In the genomic region with DNA sequence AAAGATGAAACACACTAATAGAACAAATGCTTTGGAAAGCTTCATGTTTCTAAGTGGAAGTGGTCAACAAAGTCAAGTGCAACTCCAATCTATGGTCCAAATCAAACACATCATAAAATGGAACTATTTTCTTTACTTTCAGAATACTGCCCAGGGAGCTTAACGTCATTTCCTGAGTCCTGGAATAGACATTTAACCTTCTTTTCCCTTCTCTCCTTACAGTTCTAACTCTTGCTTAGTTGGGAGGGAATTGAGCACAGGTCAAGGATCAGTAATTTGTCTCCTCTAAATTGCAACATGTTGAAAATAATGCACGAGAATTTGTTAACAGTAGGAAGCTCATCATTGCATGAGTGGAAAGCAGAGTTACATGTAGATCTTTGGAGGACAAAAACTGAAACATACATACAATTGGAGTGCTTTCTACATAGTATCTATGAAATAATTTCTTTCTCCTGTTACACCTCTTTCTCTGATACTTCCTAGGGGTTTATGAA, we compare ENCODE assay signal across 16 cellular contexts.
A peak's percentile ranks its signal among the peaks of the same experiment; 100 is the strongest.
DNase-seq lines count a peak whose midpoint lies in the region; ATAC-seq and TF ChIP-seq lines count a peak whose summit lies in the region.
"Had no signal": no experiment of that assay in that cellular context is flagged by ENCODE, and none has a peak within 500 bp of the region (broad histone marks: within the 10 kb centered on the region; RNA-seq: fewer than 3 reads in every experiment).

No MANE protein-coding gene starts in this region.

- H3K27me3 ChIP-seq in muscle layer of duodenum (ENCODE audit: low read depth, low read length), result no peaks in the 10 kb centered on the region
- H3K27me3 ChIP-seq in tibial nerve, result no peaks in the 10 kb centered on the region
- H3K27me3 ChIP-seq in A673 (replicated peaks; ENCODE audit: insufficient read depth, low read depth, low read length, poor library complexity), result no peaks in the 10 kb centered on the region
- H3K27me3 ChIP-seq: SJSA1 had no signal

- peak overlapping the region; percentile 37 to 51 for H3K27ac ChIP-seq in coronary artery
- peak overlapping the region; percentile 43 for H3K27ac ChIP-seq in muscle layer of duodenum (ENCODE audit: low read length)
- peak overlapping the region in 3 of 4 donors; percentile 41 to 65 (median 64) for H3K27ac ChIP-seq in tibial nerve
- H3K27ac ChIP-seq in A673 (ENCODE audit: low read depth, low read length, poor library complexity, severe bottlenecking), result no peak overlapping the region
- H3K27ac ChIP-seq: SJSA1 had no signal

- H3K4me1 ChIP-seq in muscle layer of duodenum (ENCODE audit: control insufficient read depth in 1 of 2, insufficient read depth in 2 of 2, low read length in 2 of 2) (peaks cover 13 to 14% of the 10 kb centered on the region in 2 donors), tibial nerve (peaks cover 0 to 44% (median 18%) of the 10 kb centered on the region in 4 donors), A673 (ENCODE audit: insufficient read depth, low read length, poor library complexity, severe bottlenecking) (no peaks in the 10 kb centered on the region)
- H3K4me1 ChIP-seq: SJSA1 had no signal

- peak in 1 of 2 donors; percentile 40 for TF ChIP-seq EP300 in tibial nerve (IDR thresholded peaks at IDR 0.05)

- intact Hi-C loops in A673 (cut with micrococcal nuclease; ENCODE audit: unreplicated experiment), result loop anchor here (10.0 kb wide), 1 partner anchor 387 kb away; no protein-coding TSS in a partner anchor

- BruUV-seq in A673 (replicated peaks; lab: Mats Ljungman, UMichigan), result no TSS peak

- POLR2A ChIA-PET in A673 (lab: Charles Lee; ENCODE audit: low non-redundant PET), result no interaction called here

- CTCF ChIA-PET in A673 (lab: Charles Lee), result interaction anchor here (0.9 kb wide), 1 partner anchor 347 kb away, joined by 3 read pairs; no protein-coding TSS in a partner anchor

- ATAC-seq in GM18511 (IDR thresholded peaks at IDR 0.05; ENCODE audit: unreplicated experiment) (no peak), GM19035 (IDR thresholded peaks at IDR 0.05; ENCODE audit: unreplicated experiment) (no peak)

- H3K36me3 ChIP-seq in muscle layer of duodenum (ENCODE audit: control insufficient read depth in 1 of 2, insufficient read depth in 2 of 2, low read length in 2 of 2) (no peaks in the 10 kb centered on the region), tibial nerve (no peaks in the 10 kb centered on the region), A673 (ENCODE audit: insufficient read depth, low read length, poor library complexity, severe bottlenecking) (no peaks in the 10 kb centered on the region)
- H3K36me3 ChIP-seq: SJSA1 had no signal

- H3K4me3 ChIP-seq in coronary artery (no peak overlapping the region), muscle layer of duodenum (ENCODE audit: low read depth in 1 of 2, low read length in 2 of 2) (no peak overlapping the region), tibial nerve (no peak overlapping the region), A673 (ENCODE audit: low read depth, low read length, poor library complexity, severe bottlenecking) (no peak overlapping the region)
- H3K4me3 ChIP-seq: SJSA1 had no signal

- TF ChIP-seq POLR2A in tibial nerve (IDR thresholded peaks at IDR 0.05), result no peak

- DNase-seq in NCI-H2227 treated with DMSO at 0.1 percent for 48 hours (lab: John Stamatoyannopoulos, UW) (peak; percentile 16), coronary artery (ENCODE audit: low spot score) (no peak), tibial nerve (ENCODE audit: low spot score in 2 of 2) (no peak), A673 (ENCODE audit: low spot score) (no peak)
- DNase-seq: ACHN, AML-193, DMS 273 treated with DMSO at 0.1 percent for 48 hours, GDM1, NCI-H1105 treated with DMSO at 0.1 percent for 48 hours, NCI-H1694 treated with DMSO at 0.1 percent for 48 hours, NCI-H446 treated with DMSO at 0.1 percent for 48 hours, NCI-H748 treated with DMSO at 0.1 percent for 48 hours had no signal

- H3K9me3 ChIP-seq in muscle layer of duodenum (ENCODE audit: control insufficient read depth in 1 of 2, low read length in 2 of 2), result no peaks in the 10 kb centered on the region
- H3K9me3 ChIP-seq in tibial nerve, result no peaks in the 10 kb centered on the region
- H3K9me3 ChIP-seq in A673 (ENCODE audit: low read depth, low read length, poor library complexity, severe bottlenecking), result no peaks in the 10 kb centered on the region
- H3K9me3 ChIP-seq: SJSA1 had no signal

- TF ChIP-seq CTCF in coronary artery (IDR thresholded peaks at IDR 0.05), result no peak
- TF ChIP-seq CTCF in tibial nerve (IDR thresholded peaks at IDR 0.05), result no peak
- TF ChIP-seq CTCF in A673 (conservative IDR thresholded peaks at IDR 0.05; ENCODE audit: low read depth, low read length), result no peak

- 34 to 43% methylated on average over 2 of the region's 2 CpGs for WGBS in tibial nerve, 2 donors
